Comparison of ENCODE assay signal across 7 cellular contexts in the genomic region with DNA sequence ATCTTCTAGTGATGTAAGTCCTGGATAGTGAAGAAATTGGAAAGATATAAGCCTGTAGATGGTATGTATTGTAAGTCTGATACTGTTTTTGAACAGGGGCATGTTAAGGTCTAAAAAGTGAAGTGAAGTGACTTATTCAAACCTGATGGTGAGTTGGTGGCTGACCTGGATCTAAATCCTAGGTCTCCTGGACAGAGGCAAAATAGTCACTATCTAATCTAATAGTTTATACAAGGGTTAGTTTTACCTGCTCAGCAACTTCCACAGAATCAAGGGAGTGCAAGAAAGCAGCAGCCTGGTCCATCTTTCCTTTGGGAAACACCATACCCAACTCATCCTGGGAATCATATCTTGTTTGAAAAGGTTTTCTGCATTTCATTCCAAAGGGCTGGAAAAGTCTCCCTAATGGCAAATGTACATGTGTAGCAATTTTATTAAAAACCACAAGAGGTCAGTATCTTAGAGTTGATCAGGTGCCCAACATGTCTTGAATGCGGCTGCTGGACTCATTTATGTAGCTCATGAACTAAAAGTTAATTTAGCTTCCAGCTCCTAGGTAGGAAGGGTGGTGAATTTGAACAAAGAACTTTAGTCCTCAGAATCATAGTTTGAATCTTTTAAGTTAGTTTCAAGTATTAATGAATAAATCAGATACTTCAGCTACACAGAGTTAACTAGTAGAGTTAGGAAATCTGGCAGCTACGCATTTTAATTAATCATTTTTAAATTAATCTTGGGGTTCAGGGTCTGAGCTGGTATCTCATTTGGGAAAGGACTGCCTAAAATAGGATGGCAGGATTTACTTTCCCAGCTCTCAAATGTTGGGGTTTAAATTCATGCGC. TPM values are rescaled to one million over a fixed set of nuclear protein-coding genes. Genes with fewer than 3 reads are reported as not detected.
DNase-seq lines count a peak whose midpoint lies in the region; ATAC-seq, FAIRE-seq and TF ChIP-seq lines count a peak whose summit lies in the region.

No MANE protein-coding gene starts in this region.

- H3K9me3 ChIP-seq in kidney (ENCODE audit: control insufficient read depth in 1 of 2, low read length in 2 of 2) (no peaks in the 10 kb centered on the region), uterus (no peaks in the 10 kb centered on the region)

- TF ChIP-seq POLR2A in uterus (IDR thresholded peaks at IDR 0.05): no peak

- H3K27ac ChIP-seq in kidney (ENCODE audit: low read depth in 2 of 2, low read length in 2 of 2) (no peak overlapping the region), uterus (no peak overlapping the region)

- H3K9ac ChIP-seq in kidney (ENCODE audit: low read length in 2 of 2): no peak overlapping the region

- DNase-seq in NCI-H146 (lab: John Stamatoyannopoulos, UW) (peak; percentile 23), astrocyte of the spinal cord (ENCODE audit: low read depth, low spot score) (peak; percentile 67), kidney (no peak), uterus (no peak)
- no peak for DNase-seq in stimulated activated naive CD8-positive, alpha-beta T cell treated with anti-CD3 and anti-CD28 coated beads, Interleukin-15, Interleukin-2, amounts not matched to agents 100 U/mL and 50 U/mL, for 24 hours

- H3K36me3 ChIP-seq in kidney (ENCODE audit: control insufficient read depth in 1 of 2, insufficient read depth in 2 of 2, low read length in 2 of 2) (peaks cover 8 to 21% of the 10 kb centered on the region in 2 donors), uterus (no peaks in the 10 kb centered on the region)

- no peak overlapping the region for H3K4me3 ChIP-seq in astrocyte of the spinal cord (ENCODE audit: low read depth, low read length)
- no peak overlapping the region for H3K4me3 ChIP-seq in kidney (ENCODE audit: low read length in 2 of 2)
- no peak overlapping the region for H3K4me3 ChIP-seq in uterus

- peak; percentile 30 for FAIRE-seq in kidney (lab: Jason Lieb, UNC)

- no peak for ATAC-seq in stimulated activated naive CD8-positive, alpha-beta T cell treated with anti-CD3 and anti-CD28 coated beads, Interleukin-15, Interleukin-2, amounts not matched to agents 100 U/mL and 50 U/mL, for 24 hours
- ATAC-seq in HG02759 (IDR thresholded peaks at IDR 0.05; ENCODE audit: unreplicated experiment): no peak

- intact Hi-C loops in kidney (cut with DNase I): no loop called here
- intact Hi-C loops in uterus (cut with DNase I; ENCODE audit: low total_unique reads): no loop called here

- no peaks in the 10 kb centered on the region for H3K27me3 ChIP-seq in uterus

- in situ Hi-C loops in astrocyte of the spinal cord (cut with HindIII; ENCODE audit: low sequenced_read_pairs): no loop called here

- peak; percentile 35 for TF ChIP-seq CTCF in GM12873 (IDR thresholded peaks at IDR 0.05; ENCODE audit: insufficient read depth, low read depth, low read length, missing control alignments)
- peak; percentile 45 for TF ChIP-seq CTCF in astrocyte of the spinal cord (IDR thresholded peaks at IDR 0.05; ENCODE audit: low read depth, low read length)
- TF ChIP-seq CTCF in kidney (IDR thresholded peaks at IDR 0.05; ENCODE audit: borderline replicate concordance, extremely low read depth, insufficient read depth): peak; percentile 44
- TF ChIP-seq CTCF in uterus (IDR thresholded peaks at IDR 0.05): peak; percentile 32 to 58 (median 44)

- no peaks in the 10 kb centered on the region for H3K4me1 ChIP-seq in kidney (ENCODE audit: control insufficient read depth in 1 of 2, insufficient read depth in 1 of 2, low read depth in 1 of 2, low read length in 2 of 2)
- no peaks in the 10 kb centered on the region for H3K4me1 ChIP-seq in uterus

RNA-seq across cellular contexts. Expression of a gene that starts 26.0 kb away (rescaled TPM):
- 10.9 TPM for total RNA-seq in kidney
- 3.4 TPM for polyA plus RNA-seq in kidney (ENCODE audit: insufficient read depth, low read depth, low replicate concordance)
- total RNA-seq in uterus: 10 to 100 TPM in 2 of 4 donors, 1 to 10 TPM in 2; 2.3 to 56.8 (median 9.5) TPM

RNA-seq across cellular contexts. Expression of a gene that starts 26.2 kb away (rescaled TPM):
- 13.6 TPM for total RNA-seq in kidney
- 4.0 TPM for polyA plus RNA-seq in kidney (ENCODE audit: insufficient read depth, low read depth, low replicate concordance)
- total RNA-seq in uterus: 10 to 100 TPM in 2 of 4 donors, 1 to 10 TPM in 2; 2.3 to 17.9 (median 8.0) TPM

Comparison
In these comparisons a context has a peak if more than half of its experiments do, and no peak if none do; other contexts are left out.
1. DNase-seq: peak in NCI-H146 (single experiment) and astrocyte of the spinal cord (single experiment); none in kidney (single experiment), uterus (0 of 2) and stimulated activated naive CD8-positive, alpha-beta T cell treated with anti-CD3 and anti-CD28 coated beads, Interleukin-15, Interleukin-2, amounts not matched to agents 100 U/mL and 50 U/mL, for 24 hours (single experiment).
2. Peak in every context shown above with its lines, with median percentiles within 50 percentile points of each other: CTCF ChIP-seq.